Comparison of ENCODE assay signal across 10 cellular contexts in genomic region chr17:63954402-63955063, GRCh38. TPM values are rescaled to one million over a fixed set of nuclear protein-coding genes. Genes with fewer than 3 reads are reported as not detected.
DNase-seq lines count a peak whose midpoint lies in the region; ATAC-seq and TF ChIP-seq lines count a peak whose summit lies in the region.
"Had no signal": no experiment of that assay in that cellular context is flagged by ENCODE, and none has a peak within 500 bp of the region (broad histone marks: within the 10 kb centered on the region; RNA-seq: fewer than 3 reads in every experiment).

No MANE protein-coding gene starts in this region.

- no peak for DNase-seq in heart right ventricle
- no peak for DNase-seq in left ventricle myocardium inferior
- DNase-seq in KBM-7: peak; percentile 53
- peak; percentile 26 for DNase-seq in activated gamma-delta T cell treated with anti-CD3 and anti-CD28 coated beads, Interleukin-2, amount 50 U/mL, for 16 hours (ENCODE audit: low read depth)
- peak in 1 of 2 donors; percentile 47 for DNase-seq in stimulated activated naive CD8-positive, alpha-beta T cell treated with anti-CD3 and anti-CD28 coated beads, Interleukin-15, amount 100 ng/mL, for 72 hours
- DNase-seq in tibial artery: no peak
- no peak for DNase-seq in hepatic stellate cell (ENCODE audit: low spot score)
- DNase-seq in NCI-H226: no peak
- DNase-seq: body of pancreas had no signal

- peaks cover 39% of the 10 kb centered on the region for H3K4me1 Mint-ChIP-seq in stimulated activated naive CD8-positive, alpha-beta T cell treated with anti-CD3 and anti-CD28 coated beads, Interleukin-15, amount 100 ng/mL, for 72 hours

- no peak overlapping the region for H3K4me3 ChIP-seq in heart right ventricle
- no peak overlapping the region for H3K4me3 ChIP-seq in left ventricle myocardium inferior
- no peak overlapping the region for H3K4me3 ChIP-seq in tibial artery
- H3K4me3 ChIP-seq: body of pancreas, SJSA1 had no signal

- H3K27ac ChIP-seq in heart right ventricle: peak overlapping the region in 2 of 10 donors; percentile 14 to 21
- H3K27ac ChIP-seq in left ventricle myocardium inferior (replicated peaks): no peak overlapping the region
- H3K27ac ChIP-seq in tibial artery: no peak overlapping the region
- H3K27ac ChIP-seq: body of pancreas, SJSA1 had no signal

- TF ChIP-seq CTCF in heart right ventricle (IDR thresholded peaks at IDR 0.05) (no peak), left ventricle myocardium inferior (IDR thresholded peaks at IDR 0.05; ENCODE audit: borderline replicate concordance) (no peak), tibial artery (IDR thresholded peaks at IDR 0.05) (no peak)

- peak overlapping the region; percentile 50 for H3K27ac Mint-ChIP-seq in stimulated activated naive CD8-positive, alpha-beta T cell treated with anti-CD3 and anti-CD28 coated beads, Interleukin-15, amount 100 ng/mL, for 72 hours

- H3K4me3 Mint-ChIP-seq in stimulated activated naive CD8-positive, alpha-beta T cell treated with anti-CD3 and anti-CD28 coated beads, Interleukin-15, amount 100 ng/mL, for 72 hours: peak overlapping the region; percentile 60 to 61

- H3K4me1 ChIP-seq in heart right ventricle: peaks cover 0 to 24% (median 13%) of the 10 kb centered on the region in 9 donors
- H3K4me1 ChIP-seq in left ventricle myocardium inferior: peaks cover 22% of the 10 kb centered on the region
- H3K4me1 ChIP-seq in tibial artery: no peaks in the 10 kb centered on the region
- H3K4me1 ChIP-seq: body of pancreas, SJSA1 had no signal

- peak in 7 of 8 donors; percentile 28 to 48 (median 38) for ATAC-seq in heart right ventricle
- ATAC-seq in stimulated activated naive CD8-positive, alpha-beta T cell treated with anti-CD3 and anti-CD28 coated beads, Interleukin-15, amount 100 ng/mL, for 72 hours: peak; percentile 79
- ATAC-seq: body of pancreas had no signal

- H3K9me3 ChIP-seq in heart right ventricle: no peaks in the 10 kb centered on the region
- H3K9me3 ChIP-seq in left ventricle myocardium inferior (replicated peaks): no peaks in the 10 kb centered on the region
- H3K9me3 ChIP-seq in tibial artery: no peaks in the 10 kb centered on the region
- H3K9me3 ChIP-seq: body of pancreas, SJSA1 had no signal

- H3K36me3 ChIP-seq in heart right ventricle (no peaks in the 10 kb centered on the region), left ventricle myocardium inferior (no peaks in the 10 kb centered on the region), tibial artery (no peaks in the 10 kb centered on the region)
- H3K36me3 ChIP-seq: SJSA1 had no signal

- in situ Hi-C loops in KBM-7 (cut with MboI; ENCODE audit: low pct_unique_long_range_greater_than_20kb, low sequenced_read_pairs): no loop called here

- H3K27me3 ChIP-seq in heart right ventricle (no peaks in the 10 kb centered on the region), left ventricle myocardium inferior (ENCODE audit: low read depth) (no peaks in the 10 kb centered on the region), tibial artery (peaks cover 0 to 31% of the 10 kb centered on the region in 2 donors)
- H3K27me3 ChIP-seq: body of pancreas, SJSA1 had no signal

- H3K27me3 Mint-ChIP-seq in stimulated activated naive CD8-positive, alpha-beta T cell treated with anti-CD3 and anti-CD28 coated beads, Interleukin-15, amount 100 ng/mL, for 72 hours: no peaks in the 10 kb centered on the region

- WGBS in heart right ventricle, 2 donors: 52 to 55% methylated on average over 11 of the region's 11 CpGs

- intact Hi-C loops in heart right ventricle (cut with DNase I): loop anchor here in 2 of 10 donors (5.0 kb wide), 1 partner anchor 33 kb away; no protein-coding TSS in a partner anchor
- intact Hi-C loops in left ventricle myocardium inferior (cut with micrococcal nuclease): no loop called here
- intact Hi-C loops in tibial artery (cut with DNase I; ENCODE audit: low total_unique reads): no loop called here

- H3K9me3 Mint-ChIP-seq in stimulated activated naive CD8-positive, alpha-beta T cell treated with anti-CD3 and anti-CD28 coated beads, Interleukin-15, amount 100 ng/mL, for 72 hours: no peaks in the 10 kb centered on the region

RNA-seq across cellular contexts. Expression of gene SCN4A, which starts 18.2 kb away (rescaled TPM):
- 1 to 10 TPM in 1 of 10 donors, under 1 TPM in 9; 0.19 to 2.4 (median 0.53) TPM for total RNA-seq in heart right ventricle
- polyA plus RNA-seq in heart right ventricle: 1 to 10 TPM in 1 of 2 donors, under 1 TPM in 1; 0.33 to 2.9 TPM
- 1.2 TPM for total RNA-seq in left ventricle myocardium inferior
- total RNA-seq: SJSA1 had no signal

RNA-seq across cellular contexts. Expression of gene CD79B, which starts 22.4 kb away (rescaled TPM):
- total RNA-seq in heart right ventricle (1 to 10 TPM; 2.2 to 7.8 (median 3.4) TPM), left ventricle myocardium inferior (4.6 TPM)
- 10 to 100 TPM in 1 of 2 donors, 1 to 10 TPM in 1; 5.8 to 11.6 TPM for polyA plus RNA-seq in heart right ventricle
- total RNA-seq: body of pancreas, SJSA1 had no signal

RNA-seq across cellular contexts. Expression of gene GH1, which starts 35.9 kb away (rescaled TPM):
- not detected for total RNA-seq in heart right ventricle
- not detected for polyA plus RNA-seq in heart right ventricle
- not detected for total RNA-seq in left ventricle myocardium inferior
- total RNA-seq: body of pancreas, SJSA1 had no signal

RNA-seq across cellular contexts. Expression of gene CSHL1, which starts 43.5 kb away (rescaled TPM):
- total RNA-seq in heart right ventricle (not detected), left ventricle myocardium inferior (not detected)
- not detected for polyA plus RNA-seq in heart right ventricle
- total RNA-seq: body of pancreas, SJSA1 had no signal

RNA-seq across cellular contexts. Expression of gene PRR29, which starts 43.6 kb away (rescaled TPM):
- total RNA-seq in heart right ventricle (under 1 TPM in 6 of 10 donors, not detected in 4; 0.21 to 0.44 (median 0.29) TPM), left ventricle myocardium inferior (not detected)
- polyA plus RNA-seq in heart right ventricle: under 1 TPM; 0.29 to 0.66 TPM

Comparison
In these comparisons a context has a peak if more than half of its experiments do, and no peak if none do; other contexts are left out.
1. DNase-seq: peak in KBM-7 (single experiment) and activated gamma-delta T cell treated with anti-CD3 and anti-CD28 coated beads, Interleukin-2, amount 50 U/mL, for 16 hours (single experiment); none in heart right ventricle (0 of 2), left ventricle myocardium inferior (single experiment), tibial artery (0 of 2), hepatic stellate cell (single experiment) and NCI-H226 (single experiment).